12 cellular contexts compared by ENCODE assay signal in the genomic region with DNA sequence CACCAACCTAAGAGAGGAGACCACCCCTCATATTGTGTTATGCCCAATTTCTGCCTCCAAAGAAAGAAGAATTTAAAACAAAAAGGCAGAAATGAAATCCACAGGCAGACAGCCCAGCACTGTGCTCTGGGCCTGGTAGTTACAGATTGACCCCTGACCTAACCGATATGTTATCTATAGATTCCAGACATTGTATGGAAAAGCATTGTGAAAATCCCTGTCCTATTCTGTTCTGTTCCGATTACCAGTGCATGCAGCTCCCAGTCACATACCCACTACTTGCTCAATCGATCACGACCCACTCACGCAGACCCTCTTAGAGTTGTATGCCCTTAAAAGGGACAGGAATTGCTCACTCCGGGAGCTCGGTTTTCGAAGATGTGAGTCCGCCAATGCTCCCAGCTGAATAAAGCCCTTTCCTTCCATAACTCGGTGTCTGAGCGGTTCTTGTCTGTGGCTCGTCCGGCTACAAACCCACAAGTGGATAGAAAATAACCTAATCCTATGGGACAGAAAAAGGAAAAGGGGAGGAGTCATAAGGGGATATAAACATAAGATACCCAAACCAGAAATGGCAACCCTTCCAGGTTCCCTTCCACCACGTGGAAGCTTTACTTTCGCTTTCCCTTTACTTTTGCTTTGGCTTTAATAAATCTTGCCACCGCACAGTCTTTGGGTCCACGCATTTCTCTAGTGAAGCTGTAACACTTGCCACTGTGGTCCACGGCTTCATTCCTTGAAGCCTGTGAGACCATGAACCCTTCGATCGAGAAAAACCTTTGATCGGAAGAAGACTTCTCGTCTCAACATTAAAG. TPM values are rescaled to one million over a fixed set of nuclear protein-coding genes. Genes with fewer than 3 reads are reported as not detected.
A peak's percentile ranks its signal among the peaks of the same experiment; 100 is the strongest.
DNase-seq lines count a peak whose midpoint lies in the region; ATAC-seq and TF ChIP-seq lines count a peak whose summit lies in the region.
"Had no signal": no experiment of that assay in that cellular context is flagged by ENCODE, and none has a peak within 500 bp of the region (broad histone marks: within the 10 kb centered on the region; RNA-seq: fewer than 3 reads in every experiment).

No MANE protein-coding gene starts in this region.

- H3K79me2 ChIP-seq in MM.1S (ENCODE audit: low read length) = no peaks in the 10 kb centered on the region
- H3K79me2 ChIP-seq in mesendoderm (ENCODE audit: control insufficient read depth, insufficient read depth, low read length) = no peaks in the 10 kb centered on the region
- H3K79me2 ChIP-seq: parathyroid adenoma had no signal

- no peak overlapping the region for H4K8ac ChIP-seq in mesendoderm (ENCODE audit: low read depth, low read length)

- no peak overlapping the region for H3K4me3 ChIP-seq in MM.1S (ENCODE audit: low read length)
- no peak overlapping the region for H3K4me3 ChIP-seq in mesendoderm (ENCODE audit: low read length)

- H3K27ac ChIP-seq in MM.1S (ENCODE audit: low read length) (peak overlapping the region; percentile 67; the same call in 1 of the 2 replicates), mesendoderm (ENCODE audit: low read depth, low read length) (no peak overlapping the region)
- H3K27ac ChIP-seq: parathyroid adenoma had no signal

- H3K4me1 ChIP-seq in MM.1S (ENCODE audit: low read length) = peaks cover 8% of the 10 kb centered on the region
- peaks cover 2% of the 10 kb centered on the region for H3K4me1 ChIP-seq in mesendoderm (ENCODE audit: control insufficient read depth, low read depth, low read length)

- H3K9ac ChIP-seq in MM.1S (ENCODE audit: low read length) (no peak overlapping the region), mesendoderm (ENCODE audit: low read length) (no peak overlapping the region)
- H3K9ac ChIP-seq: parathyroid adenoma had no signal

- H3F3A ChIP-seq in MM.1S (ENCODE audit: insufficient read depth, low read length) = no peaks in the 10 kb centered on the region

- no peak overlapping the region for H2BK15ac ChIP-seq in mesendoderm (replicated peaks; ENCODE audit: low read depth)

- ATAC-seq in GM18867 (IDR thresholded peaks at IDR 0.05; ENCODE audit: unreplicated experiment) (peak; percentile 9), GM21529 (IDR thresholded peaks at IDR 0.05; ENCODE audit: unreplicated experiment) (peak; percentile 4)
- ATAC-seq: PC-3 had no signal

- no peaks in the 10 kb centered on the region for H3K79me1 ChIP-seq in mesendoderm (ENCODE audit: low read length)

- H3K4ac ChIP-seq in mesendoderm (ENCODE audit: low read depth, low read length) = peak overlapping the region; percentile 36

- no CpG with 5 or more reads among the region's 22 CpGs for WGBS in mesendoderm (ENCODE audit: extremely low coverage, insufficient coverage, low lambda C conversion rate)

- no peak overlapping the region for H2AFZ ChIP-seq in MM.1S (ENCODE audit: low read length)

- H3K23ac ChIP-seq in mesendoderm (ENCODE audit: low read length) = no peak overlapping the region

- H2BK5ac ChIP-seq in mesendoderm (ENCODE audit: low read length) = no peak overlapping the region

- no peak overlapping the region for H2AK5ac ChIP-seq in mesendoderm (ENCODE audit: low read length)

- no peaks in the 10 kb centered on the region for H3K9me2 ChIP-seq in MM.1S (replicated peaks; ENCODE audit: insufficient read depth, low read length)

- H2BK120ac ChIP-seq in mesendoderm (ENCODE audit: low read depth, low read length) = no peak overlapping the region

- no peak overlapping the region for H3K56ac ChIP-seq in mesendoderm (ENCODE audit: low read length)

- no peaks in the 10 kb centered on the region for H4K20me1 ChIP-seq in MM.1S (ENCODE audit: insufficient read depth, low read length)

- no peaks in the 10 kb centered on the region for H3K36me3 ChIP-seq in MM.1S (replicated peaks; ENCODE audit: insufficient read depth, low read length)
- no peaks in the 10 kb centered on the region for H3K36me3 ChIP-seq in mesendoderm (ENCODE audit: control insufficient read depth, insufficient read depth, low read length)

- no peak overlapping the region for H4K5ac ChIP-seq in mesendoderm (ENCODE audit: low read length)

- H3K27me3 ChIP-seq in MM.1S (replicated peaks; ENCODE audit: insufficient read depth, low read length) (no peaks in the 10 kb centered on the region), mesendoderm (ENCODE audit: insufficient read depth, low read length, poor library complexity) (peaks cover 6% of the 10 kb centered on the region)

- H3K18ac ChIP-seq in mesendoderm (ENCODE audit: low read length) = no peak overlapping the region

- no peak for DNase-seq in MM.1S
- DNase-seq in mesendoderm = no peak
- DNase-seq in germinal center (ENCODE audit: low spot score) = no peak
- no peak for DNase-seq in amniotic stem cell (lab: John Stamatoyannopoulos, UW)
- DNase-seq in activated gamma-delta T cell (lab: John Stamatoyannopoulos, UW) = no peak
- no peak for DNase-seq in NCI-H2171 treated with DMSO at 0.1 percent for 48 hours (lab: John Stamatoyannopoulos, UW)
- DNase-seq: kidney, NCI-H1048 had no signal

- no peaks in the 10 kb centered on the region for H3K9me3 ChIP-seq in MM.1S (replicated peaks; ENCODE audit: insufficient read depth, low read length)

- H3K4me2 ChIP-seq in MM.1S (ENCODE audit: low read depth, low read length) = no peak overlapping the region
- no peak overlapping the region for H3K4me2 ChIP-seq in mesendoderm (ENCODE audit: low read length)

- TF ChIP-seq CTCF in MM.1S (IDR thresholded peaks at IDR 0.05; ENCODE audit: low read length) = no peak

RNA-seq across cellular contexts. Expression of a gene that starts 1.7 kb away (rescaled TPM):
- 0.88 TPM for polyA plus RNA-seq in mesendoderm (2013, experiment 1 of 2)
- polyA plus RNA-seq in mesendoderm (2013, experiment 2 of 2) = 0.67 TPM

RNA-seq across cellular contexts. Expression of a gene that starts 23.9 kb away (rescaled TPM):
- 173 TPM for polyA plus RNA-seq in mesendoderm (2013, experiment 1 of 2)
- polyA plus RNA-seq in mesendoderm (2013, experiment 2 of 2) = 174 TPM

RNA-seq across cellular contexts. Expression of a gene that starts 40.7 kb away (rescaled TPM):
- polyA plus RNA-seq in mesendoderm (2013, experiment 1 of 2) = 0.25 TPM
- 0.25 TPM for polyA plus RNA-seq in mesendoderm (2013, experiment 2 of 2)
